In genomic region chr17:56592487-56593072, GRCh38 we compare ENCODE assay signal across 8 cellular contexts. TPM values are rescaled to one million over a fixed set of nuclear protein-coding genes. Genes with fewer than 3 reads are reported as not detected.
DNase-seq lines count a peak whose midpoint lies in the region; ATAC-seq and TF ChIP-seq lines count a peak whose summit lies in the region.

No MANE protein-coding gene starts in this region.

- H3K27ac ChIP-seq in duodenal mucosa (ENCODE audit: low read depth, low read length): no peak overlapping the region
- no peak overlapping the region for H3K27ac ChIP-seq in lower lobe of right lung

- no peaks in the 10 kb centered on the region for H3K36me3 ChIP-seq in duodenal mucosa (ENCODE audit: control insufficient read depth in 1 of 2, insufficient read depth in 2 of 2, low read length in 2 of 2)
- H3K36me3 ChIP-seq in lower lobe of right lung: no peaks in the 10 kb centered on the region

- H3K27me3 ChIP-seq in duodenal mucosa (ENCODE audit: control insufficient read depth in 1 of 2, insufficient read depth in 2 of 2, low read length in 2 of 2) (peaks cover 52 to 56% of the 10 kb centered on the region in 2 donors), lower lobe of right lung (ENCODE audit: low read depth) (peaks cover 57% of the 10 kb centered on the region)

- no peak overlapping the region for H3K9ac ChIP-seq in duodenal mucosa (ENCODE audit: low read depth in 1 of 2, low read length in 2 of 2)

- no peaks in the 10 kb centered on the region for H3K9me3 ChIP-seq in duodenal mucosa (ENCODE audit: control insufficient read depth in 1 of 2, low read length in 2 of 2)
- no peaks in the 10 kb centered on the region for H3K9me3 ChIP-seq in lower lobe of right lung

- ATAC-seq in HG02759 (IDR thresholded peaks at IDR 0.05; ENCODE audit: unreplicated experiment) (peak; percentile 70), lower lobe of right lung (peak; percentile 87 to 89)

- TF ChIP-seq CTCF in GM12865 (IDR thresholded peaks at IDR 0.05; ENCODE audit: insufficient read depth, low read depth, low read length, missing control alignments) (peak; percentile 86), lower lobe of right lung (IDR thresholded peaks at IDR 0.05) (peak; percentile 97)

- intact Hi-C loops in lower lobe of right lung (cut with DNase I): loop anchor here (10.0 kb wide), 1 partner anchor 122 kb away; no protein-coding TSS in a partner anchor

- H3K4me3 ChIP-seq in GM12865 (ENCODE audit: low read depth, low read length): no peak overlapping the region
- H3K4me3 ChIP-seq in duodenal mucosa (ENCODE audit: low read depth in 1 of 2, low read length in 2 of 2): peak overlapping the region; percentile 63 to 70
- peak overlapping the region; percentile 68 for H3K4me3 ChIP-seq in lower lobe of right lung

- peak; percentile 41 for DNase-seq in GM12865 (ENCODE audit: low read depth)
- DNase-seq in NCI-H2227 (lab: John Stamatoyannopoulos, UW; ENCODE audit: unreplicated experiment): peak; percentile 81
- DNase-seq in activated CD4-positive, alpha-beta T cell treated with anti-CD3 and anti-CD28 coated beads for 48 hours: peak; percentile 75
- peak; percentile 73 for DNase-seq in lower lobe of right lung
- DNase-seq in stimulated activated CD4-positive, alpha-beta T cell treated with anti-CD3 and anti-CD28 coated beads, Interleukin-4, amount 100 ng/mL, for 48 hours (ENCODE audit: low read depth in 2 of 2): peak; percentile 52 to 68
- DNase-seq in OCI-M2 (lab: John Stamatoyannopoulos, UW; ENCODE audit: unreplicated experiment): no peak

- H3K4me1 ChIP-seq in duodenal mucosa (ENCODE audit: control insufficient read depth in 1 of 2, insufficient read depth in 2 of 2, low read length in 2 of 2) (peaks cover 21 to 24% of the 10 kb centered on the region in 2 donors), lower lobe of right lung (peaks cover 32% of the 10 kb centered on the region)

RNA-seq across cellular contexts. Expression of gene NOG, which starts 0.9 kb away (rescaled TPM):
- 2.2 TPM for total RNA-seq in lower lobe of right lung
